ENCODE assay signal across 8 cellular contexts in the genomic region with DNA sequence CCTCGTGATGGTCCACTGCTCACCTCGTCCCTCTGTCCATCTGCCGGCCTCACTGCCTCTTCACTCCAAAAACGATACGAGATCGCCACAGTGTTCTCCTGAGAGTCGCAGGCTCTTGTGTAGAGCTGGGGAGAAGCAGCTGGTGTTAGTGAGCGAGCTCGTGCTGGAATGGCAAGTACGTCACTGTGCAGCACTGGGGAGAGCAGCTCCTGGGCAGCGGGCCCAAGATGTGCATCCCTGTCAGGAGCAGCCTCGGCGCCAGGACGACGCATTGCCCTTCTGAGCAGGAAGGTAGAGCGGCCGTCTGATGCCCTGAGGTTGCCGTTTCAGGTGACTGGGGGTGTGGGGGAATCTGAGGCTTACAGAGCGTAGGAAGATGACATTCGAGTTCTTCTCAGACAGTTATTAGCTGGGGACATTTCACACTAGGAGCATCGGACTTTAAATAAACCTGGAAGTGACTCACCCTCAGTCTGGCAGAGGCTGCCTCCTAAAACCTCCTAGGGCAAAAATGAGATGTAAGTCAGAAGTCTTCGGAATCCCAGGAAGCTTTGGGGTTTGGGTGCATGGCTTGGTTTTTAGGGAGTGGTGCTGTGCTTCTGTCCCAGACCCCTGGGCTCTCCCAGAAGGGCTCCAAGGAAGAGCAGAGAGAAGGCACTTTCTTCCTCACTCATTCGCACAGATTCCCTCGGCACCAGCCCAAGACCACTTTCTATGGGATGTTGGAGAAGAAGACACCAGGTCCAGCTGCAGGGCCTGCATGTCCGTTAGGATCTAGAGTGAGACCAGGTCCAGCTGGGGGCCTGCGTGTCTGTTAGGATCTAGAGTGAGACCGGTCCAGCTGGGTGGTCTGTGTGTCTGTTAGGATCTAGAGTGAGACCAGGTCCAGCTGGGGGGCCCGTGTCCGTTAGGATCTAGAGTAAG. TPM values are rescaled to one million over a fixed set of nuclear protein-coding genes. Genes with fewer than 3 reads are reported as not detected.
DNase-seq lines count a peak whose midpoint lies in the region; ATAC-seq and TF ChIP-seq lines count a peak whose summit lies in the region.

No MANE protein-coding gene starts in this region.

- H3K4me1 ChIP-seq in left ventricle myocardium inferior (no peaks in the 10 kb centered on the region), testis (no peaks in the 10 kb centered on the region)

- WGBS in testis, 2 donors: 73 to 90% methylated on average over 23 to 29 of the region's 29 CpGs

- TF ChIP-seq CTCF in left ventricle myocardium inferior (IDR thresholded peaks at IDR 0.05; ENCODE audit: borderline replicate concordance) (no peak), WERI-Rb-1 (IDR thresholded peaks at IDR 0.05; ENCODE audit: low read depth, low read length) (no peak), testis (IDR thresholded peaks at IDR 0.05) (no peak)

- peaks cover 86% of the 10 kb centered on the region for H3K27me3 ChIP-seq in left ventricle myocardium inferior (ENCODE audit: low read depth)
- peaks cover 25% of the 10 kb centered on the region for H3K27me3 ChIP-seq in WERI-Rb-1 (ENCODE audit: insufficient read depth, low read depth, severe bottlenecking)
- no peaks in the 10 kb centered on the region for H3K27me3 ChIP-seq in testis

- intact Hi-C loops in cardiac septum (cut with DNase I): no loop called here
- intact Hi-C loops in left ventricle myocardium inferior (cut with micrococcal nuclease): no loop called here
- intact Hi-C loops in testis (cut with DNase I; ENCODE audit: low total_unique reads): no loop called here

- DNase-seq in cardiac septum (ENCODE audit: low spot score): peak; percentile 76
- DNase-seq in left ventricle myocardium inferior: no peak
- DNase-seq in WERI-Rb-1: peak; percentile 6
- DNase-seq in iris pigment epithelial cell (ENCODE audit: low read depth): peak; percentile 78
- DNase-seq in AG20443 (ENCODE audit: low spot score): no peak
- no peak for DNase-seq in NCI-H2029 treated with DMSO at 0.1 percent for 48 hours (lab: John Stamatoyannopoulos, UW)
- DNase-seq in testis: no peak

- H3K27ac ChIP-seq in left ventricle myocardium inferior (replicated peaks): no peak overlapping the region
- H3K27ac ChIP-seq in WERI-Rb-1: no peak overlapping the region
- no peak overlapping the region for H3K27ac ChIP-seq in testis

- no peaks in the 10 kb centered on the region for H3K36me3 ChIP-seq in left ventricle myocardium inferior
- no peaks in the 10 kb centered on the region for H3K36me3 ChIP-seq in WERI-Rb-1
- H3K36me3 ChIP-seq in testis (ENCODE audit: low read depth, missing control alignments): no peaks in the 10 kb centered on the region

- TF ChIP-seq POLR2A in testis (IDR thresholded peaks at IDR 0.05): no peak

- no peak for ATAC-seq in HG02840 (IDR thresholded peaks at IDR 0.05; ENCODE audit: low FRiP score, unreplicated experiment)

- H3K9me3 ChIP-seq in left ventricle myocardium inferior (replicated peaks) (no peaks in the 10 kb centered on the region), WERI-Rb-1 (ENCODE audit: severe bottlenecking) (no peaks in the 10 kb centered on the region), testis (no peaks in the 10 kb centered on the region)

- H3K4me3 ChIP-seq in left ventricle myocardium inferior: no peak overlapping the region
- no peak overlapping the region for H3K4me3 ChIP-seq in WERI-Rb-1 (ENCODE audit: low read depth, low read length)
- no peak overlapping the region for H3K4me3 ChIP-seq in testis

RNA-seq across cellular contexts. Expression of a gene that starts 31.2 kb away (rescaled TPM):
- total RNA-seq in cardiac septum: 4.9 TPM
- 2.9 TPM for total RNA-seq in left ventricle myocardium inferior
- 10 to 100 TPM; 35.7 to 58.3 TPM for total RNA-seq in testis
- 38.0 TPM for polyA plus RNA-seq in testis (ENCODE audit: insufficient read depth, low read depth, low replicate concordance)

Comparison
In these comparisons a context has a peak if more than half of its experiments do, and no peak if none do; other contexts are left out.
1. DNase-seq: peak in cardiac septum (single experiment), WERI-Rb-1 (single experiment) and iris pigment epithelial cell (single experiment); none in left ventricle myocardium inferior (single experiment), AG20443 (single experiment), NCI-H2029 treated with DMSO at 0.1 percent for 48 hours (single experiment) and testis (single experiment).